Comparison of ENCODE assay signal across 36 cellular contexts in the genomic region with DNA sequence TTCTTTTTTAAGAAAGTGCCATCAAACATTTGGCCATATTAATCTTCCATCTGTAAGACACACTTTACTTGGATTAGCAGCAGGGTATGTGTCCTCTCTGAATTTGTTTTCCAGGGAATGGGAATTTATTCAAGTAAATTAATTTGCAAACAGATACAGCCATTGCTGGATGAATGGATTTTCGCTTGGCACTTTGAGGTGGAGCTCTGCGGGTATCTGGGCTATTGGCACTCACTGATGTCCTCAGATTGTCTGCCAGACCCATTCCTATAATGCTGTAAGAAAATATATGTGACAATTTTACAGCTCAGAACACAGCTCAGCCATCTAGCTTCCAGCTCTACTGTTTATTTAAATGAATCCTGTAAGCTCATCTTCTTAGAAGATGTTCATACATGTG.
"Had no signal": no experiment of that assay in that cellular context is flagged by ENCODE, and none has a peak within 500 bp of the region (broad histone marks: within the 10 kb centered on the region; RNA-seq: fewer than 3 reads in every experiment).

No MANE protein-coding gene starts in this region.

- H3K27ac Mint-ChIP-seq: activated CD4-positive, alpha-beta memory T cell treated with anti-CD3 and anti-CD28 coated beads for 36 hours; activated CD4-positive, alpha-beta T cell treated with anti-CD3 and anti-CD28 coated beads for 36 hours; activated CD4-positive, alpha-beta T cell treated with anti-CD3 and anti-CD28 coated beads, Interleukin-2, amount 10 ng/mL, durations not matched to agents 7 days and 5 days; activated CD8-positive, alpha-beta T cell treated with anti-CD3 and anti-CD28 coated beads for 36 hours; activated naive CD4-positive, alpha-beta T cell treated with anti-CD3 and anti-CD28 coated beads for 36 hours; activated naive CD4-positive, alpha-beta T cell treated with anti-CD3 and anti-CD28 coated beads, Interleukin-2, amount 50 U/mL, for 72 hours; activated naive CD8-positive, alpha-beta T cell treated with anti-CD3 and anti-CD28 coated beads for 36 hours; activated T-cell treated with anti-CD3 and anti-CD28 coated beads, Interleukin-2, amount 50 U/mL, for 72 hours; activated T-helper 1 cell treated with anti-CD3 and anti-CD28 coated beads, Interleukin-12 subunit alpha, Interleukin-12 subunit beta, Interleukin-2, Interleukin-4 antibody, amounts not matched to agents 30 ng/mL and 10 ng/mL and 1 ng/mL, durations not matched to agents 14 hours and 24 hours and 36 hours; activated T-helper 17 cell treated with anti-CD3 and anti-CD28 coated beads, Interleukin-2, amount 50 U/mL, for 72 hours; T-helper 1 cell treated with Interleukin-12 subunit alpha and Interleukin-12 subunit beta and Interleukin-4 antibody, amounts not matched to agents 30 μg/mL and 1 μg/mL, for 36 hours; T-helper 2 cell treated with Interferon-gamma antibody and Interleukin-4, amounts not matched to agents 5 μg/mL and 100 μg/mL, for 36 hours; WTC11 had no signal

- H3K4me1 ChIP-seq: adrenal gland, ascending aorta, colonic mucosa had no signal

- DNase-seq: activated CD4-positive, alpha-beta memory T cell treated with anti-CD3 and anti-CD28 coated beads for 36 hours; activated CD4-positive, alpha-beta T cell treated with anti-CD3 and anti-CD28 coated beads for 1 hour; activated CD4-positive, alpha-beta T cell treated with anti-CD3 and anti-CD28 coated beads for 36 hours; activated CD4-positive, alpha-beta T cell treated with anti-CD3 and anti-CD28 coated beads for 48 hours; activated CD4-positive, alpha-beta T cell treated with anti-CD3 and anti-CD28 coated beads, Interleukin-2, amount 10 ng/mL, durations not matched to agents 7 days and 5 days; activated CD4-positive, CD25-positive, alpha-beta regulatory T cell; activated CD8-positive, alpha-beta memory T cell treated with anti-CD3 and anti-CD28 coated beads, Interleukin-2, amount 50 U/mL, for 4 hours; activated CD8-positive, alpha-beta T cell treated with anti-CD3 and anti-CD28 coated beads for 36 hours; activated effector memory CD4-positive, alpha-beta T cell treated with anti-CD3 and anti-CD28 coated beads, Interleukin-2, amount 50 U/mL, for 16 hours; activated gamma-delta T cell treated with Interleukin-2 at 50 U/mL for 16 hours; activated naive CD4-positive, alpha-beta T cell; activated naive CD4-positive, alpha-beta T cell treated with anti-CD3 and anti-CD28 coated beads for 36 hours; activated naive CD4-positive, alpha-beta T cell treated with anti-CD3 and anti-CD28 coated beads, Interleukin-2, amount 50 U/mL, for 16 hours; activated naive CD8-positive, alpha-beta T cell treated with anti-CD3 and anti-CD28 coated beads for 36 hours; activated T-cell treated with anti-CD3 and anti-CD28 coated beads for 4 hours; activated T-cell treated with anti-CD3 and anti-CD28 coated beads, Interleukin-2, amount 50 U/mL, for 1 hour; activated T-cell treated with anti-CD3 and anti-CD28 coated beads, Interleukin-2, amount 50 U/mL, for 4 hours; activated T-cell treated with anti-CD3 and anti-CD28 coated beads, Interleukin-2, amount 50 U/mL, for 72 hours; adrenal gland; amygdala; anterior cingulate cortex; colonic mucosa; T-helper 1 cell; T-helper 2 cell; T-helper 9 cell; WERI-Rb-1 had no signal

- H3K4me1 Mint-ChIP-seq: activated CD4-positive, alpha-beta T cell treated with anti-CD3 and anti-CD28 coated beads for 36 hours; activated CD4-positive, alpha-beta T cell treated with anti-CD3 and anti-CD28 coated beads, Interleukin-2, amount 10 ng/mL, durations not matched to agents 7 days and 5 days; activated naive CD8-positive, alpha-beta T cell treated with anti-CD3 and anti-CD28 coated beads for 36 hours; activated T-helper 17 cell treated with anti-CD3 and anti-CD28 coated beads, Interleukin-2, amount 50 U/mL, for 72 hours; brain; central memory CD8-positive, alpha-beta T cell had no signal

- H3K9me3 ChIP-seq: adrenal gland, ascending aorta, colonic mucosa had no signal

- H3K9me3 Mint-ChIP-seq: activated CD4-positive, alpha-beta T cell treated with anti-CD3 and anti-CD28 coated beads, Interleukin-2, amount 10 ng/mL, durations not matched to agents 7 days and 5 days; activated CD8-positive, alpha-beta T cell treated with anti-CD3 and anti-CD28 coated beads for 36 hours; activated naive CD4-positive, alpha-beta T cell treated with anti-CD3 and anti-CD28 coated beads for 36 hours; activated naive CD8-positive, alpha-beta T cell treated with anti-CD3 and anti-CD28 coated beads for 36 hours; activated T-cell treated with anti-CD3 and anti-CD28 coated beads, Interleukin-2, amount 50 U/mL, for 4 hours; activated T-helper 1 cell treated with anti-CD3 and anti-CD28 coated beads, Interleukin-12 subunit alpha, Interleukin-12 subunit beta, Interleukin-2, Interleukin-4 antibody, amounts not matched to agents 30 ng/mL and 10 ng/mL and 1 ng/mL, durations not matched to agents 14 hours and 24 hours and 36 hours; activated T-helper 17 cell treated with anti-CD3 and anti-CD28 coated beads, Interleukin-2, amount 50 U/mL, for 72 hours; brain; central memory CD8-positive, alpha-beta T cell; T-helper 1 cell treated with Interleukin-12 subunit alpha and Interleukin-12 subunit beta and Interleukin-4 antibody, amounts not matched to agents 30 μg/mL and 1 μg/mL, for 36 hours; T-helper 2 cell treated with Interferon-gamma antibody and Interleukin-4, amounts not matched to agents 5 μg/mL and 100 μg/mL, for 36 hours; WTC11 had no signal

- H3K4me3 ChIP-seq: adrenal gland, ascending aorta, cardiac muscle cell, colonic mucosa had no signal

- H3K36me3 Mint-ChIP-seq: activated CD4-positive, alpha-beta memory T cell treated with anti-CD3 and anti-CD28 coated beads for 36 hours; activated naive CD4-positive, alpha-beta T cell treated with anti-CD3 and anti-CD28 coated beads, Interleukin-2, amount 50 U/mL, for 72 hours; activated naive CD8-positive, alpha-beta T cell treated with anti-CD3 and anti-CD28 coated beads for 36 hours; brain; WTC11 had no signal

- H3K27me3 ChIP-seq: adrenal gland, ascending aorta, cardiac muscle cell, colonic mucosa had no signal

- H3K27me3 Mint-ChIP-seq: activated CD4-positive, alpha-beta memory T cell treated with anti-CD3 and anti-CD28 coated beads for 36 hours; activated CD4-positive, alpha-beta T cell treated with anti-CD3 and anti-CD28 coated beads for 36 hours; activated CD4-positive, alpha-beta T cell treated with anti-CD3 and anti-CD28 coated beads, Interleukin-2, amount 10 ng/mL, durations not matched to agents 7 days and 5 days; activated CD8-positive, alpha-beta T cell treated with anti-CD3 and anti-CD28 coated beads for 36 hours; activated naive CD8-positive, alpha-beta T cell treated with anti-CD3 and anti-CD28 coated beads for 36 hours; activated T-helper 17 cell treated with anti-CD3 and anti-CD28 coated beads, Interleukin-2, amount 50 U/mL, for 72 hours; central memory CD8-positive, alpha-beta T cell had no signal

- H3K36me3 ChIP-seq: adrenal gland, ascending aorta, cardiac muscle cell, colonic mucosa, WERI-Rb-1 had no signal

- H3K27ac ChIP-seq: adrenal gland, ascending aorta, cardiac muscle cell, colonic mucosa, WERI-Rb-1 had no signal

- H3K4me3 Mint-ChIP-seq: activated CD4-positive, alpha-beta memory T cell treated with anti-CD3 and anti-CD28 coated beads for 36 hours; activated CD4-positive, alpha-beta T cell treated with anti-CD3 and anti-CD28 coated beads for 36 hours; activated CD4-positive, alpha-beta T cell treated with anti-CD3 and anti-CD28 coated beads, Interleukin-2, amount 10 ng/mL, durations not matched to agents 7 days and 5 days; activated CD8-positive, alpha-beta T cell treated with anti-CD3 and anti-CD28 coated beads for 36 hours; activated naive CD4-positive, alpha-beta T cell treated with anti-CD3 and anti-CD28 coated beads for 36 hours; activated naive CD8-positive, alpha-beta T cell treated with anti-CD3 and anti-CD28 coated beads for 36 hours; activated T-cell treated with anti-CD3 and anti-CD28 coated beads, Interleukin-2, amount 50 U/mL, for 4 hours; activated T-cell treated with anti-CD3 and anti-CD28 coated beads, Interleukin-2, amount 50 U/mL, for 72 hours; activated T-helper 1 cell treated with anti-CD3 and anti-CD28 coated beads, Interleukin-12 subunit alpha, Interleukin-12 subunit beta, Interleukin-2, Interleukin-4 antibody, amounts not matched to agents 30 ng/mL and 10 ng/mL and 1 ng/mL, durations not matched to agents 14 hours and 24 hours and 36 hours; activated T-helper 17 cell treated with anti-CD3 and anti-CD28 coated beads, Interleukin-2, amount 50 U/mL, for 72 hours; brain; central memory CD8-positive, alpha-beta T cell; T-helper 1 cell treated with Interleukin-12 subunit alpha and Interleukin-12 subunit beta and Interleukin-4 antibody, amounts not matched to agents 30 μg/mL and 1 μg/mL, for 36 hours; T-helper 2 cell treated with Interferon-gamma antibody and Interleukin-4, amounts not matched to agents 5 μg/mL and 100 μg/mL, for 36 hours; WTC11 had no signal
